In the genomic region with DNA sequence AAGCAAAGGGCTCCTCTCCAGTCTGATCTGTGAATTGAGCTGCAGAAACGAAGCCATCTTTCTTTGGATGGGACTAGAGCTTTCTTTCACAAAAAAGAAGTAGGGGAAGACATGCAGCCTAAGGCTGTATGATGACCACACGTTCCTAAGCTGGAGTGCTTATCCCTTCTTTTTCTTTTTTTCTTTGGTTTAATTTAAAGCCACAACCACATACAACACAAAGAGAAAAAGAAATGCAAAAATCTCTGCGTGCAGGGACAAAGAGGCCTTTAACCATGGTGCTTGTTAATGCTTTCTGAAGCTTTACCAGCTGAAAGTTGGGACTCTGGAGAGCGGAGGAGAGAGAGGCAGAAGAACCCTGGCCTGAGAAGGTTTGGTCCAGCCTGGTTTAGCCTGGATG, we compare ENCODE assay signal across 16 cellular contexts.
"Had no signal": no experiment of that assay in that cellular context is flagged by ENCODE, and none has a peak within 500 bp of the region (broad histone marks: within the 10 kb centered on the region; RNA-seq: fewer than 3 reads in every experiment).

No MANE protein-coding gene starts in this region.

- H3K27ac ChIP-seq: colonic mucosa, esophagus squamous epithelium, pancreas, transverse colon had no signal

- H3K27me3 Mint-ChIP-seq: activated CD4-positive, alpha-beta T cell treated with anti-CD3 and anti-CD28 coated beads for 36 hours; activated T-helper 17 cell treated with anti-CD3 and anti-CD28 coated beads, Interleukin-2, amount 50 U/mL, for 72 hours; stimulated activated naive B cell treated with anti-CD40 and anti-IgM and Interleukin-4, amounts not matched to agents 10 μg/mL and 1 μg/mL and 100 μg/mL, for 72 hours had no signal

- ATAC-seq: activated CD4-positive, alpha-beta T cell treated with anti-CD3 and anti-CD28 coated beads for 36 hours; activated CD8-positive, alpha-beta T cell treated with anti-CD3 and anti-CD28 coated beads, Interleukin-2, amount 10 ng/mL, durations not matched to agents 7 days and 5 days; activated T-helper 17 cell treated with anti-CD3 and anti-CD28 coated beads, Interleukin-2, amount 50 U/mL, for 72 hours; pancreas; stimulated activated naive B cell treated with anti-CD40 and anti-IgM and Interleukin-4, amounts not matched to agents 10 μg/mL and 1 μg/mL and 100 μg/mL, for 72 hours had no signal

- H3K4me2 ChIP-seq: SK-N-SH had no signal

- H3K9ac ChIP-seq: SK-N-SH had no signal

- DNase-seq: activated CD4-positive, alpha-beta T cell treated with anti-CD3 and anti-CD28 coated beads for 36 hours; activated CD8-positive, alpha-beta memory T cell treated with anti-CD3 and anti-CD28 coated beads, Interleukin-2, amount 50 U/mL, for 4 hours; activated CD8-positive, alpha-beta T cell treated with anti-CD3 and anti-CD28 coated beads, Interleukin-2, amount 10 ng/mL, durations not matched to agents 7 days and 5 days; activated naive CD4-positive, alpha-beta T cell treated with Interleukin-2 at 50 U/mL for 16 hours; colonic mucosa; effector CD4-positive, alpha-beta T cell; esophagus squamous epithelium; glutamatergic neuron; hypothalamus; mesendoderm; pancreas; Right ventricle myocardium superior; SK-N-SH; stimulated activated naive B cell treated with anti-CD40 and anti-IgM and Interleukin-4, amounts not matched to agents 10 μg/mL and 1 μg/mL and 100 μg/mL, for 72 hours; transverse colon had no signal

- H3K4me3 ChIP-seq: colonic mucosa, esophagus squamous epithelium, pancreas, transverse colon had no signal

- H3K4me3 Mint-ChIP-seq: activated CD4-positive, alpha-beta T cell treated with anti-CD3 and anti-CD28 coated beads for 36 hours; activated CD8-positive, alpha-beta T cell treated with anti-CD3 and anti-CD28 coated beads, Interleukin-2, amount 10 ng/mL, durations not matched to agents 7 days and 5 days; activated T-helper 17 cell treated with anti-CD3 and anti-CD28 coated beads, Interleukin-2, amount 50 U/mL, for 72 hours; stimulated activated naive B cell treated with anti-CD40 and anti-IgM and Interleukin-4, amounts not matched to agents 10 μg/mL and 1 μg/mL and 100 μg/mL, for 72 hours had no signal

- H3K27ac Mint-ChIP-seq: activated CD4-positive, alpha-beta T cell treated with anti-CD3 and anti-CD28 coated beads for 36 hours; activated CD8-positive, alpha-beta T cell treated with anti-CD3 and anti-CD28 coated beads, Interleukin-2, amount 10 ng/mL, durations not matched to agents 7 days and 5 days; stimulated activated naive B cell treated with anti-CD40 and anti-IgM and Interleukin-4, amounts not matched to agents 10 μg/mL and 1 μg/mL and 100 μg/mL, for 72 hours had no signal

- H3K9me3 ChIP-seq: colonic mucosa, esophagus squamous epithelium, pancreas, SK-N-SH, transverse colon had no signal

- H3K27me3 ChIP-seq: colonic mucosa, esophagus squamous epithelium, pancreas, transverse colon had no signal

- FAIRE-seq: pancreas had no signal

- H3K4me1 ChIP-seq: colonic mucosa, transverse colon had no signal

- H3K9me3 Mint-ChIP-seq: activated T-helper 17 cell treated with anti-CD3 and anti-CD28 coated beads, Interleukin-2, amount 50 U/mL, for 72 hours; stimulated activated naive B cell treated with anti-CD40 and anti-IgM and Interleukin-4, amounts not matched to agents 10 μg/mL and 1 μg/mL and 100 μg/mL, for 72 hours had no signal
